Comparison of ENCODE assay signal across 14 cellular contexts in genomic region chr13:51687928-51688714, GRCh38.
DNase-seq lines count a peak whose midpoint lies in the region; ATAC-seq lines count a peak whose summit lies in the region.
"Had no signal": no experiment of that assay in that cellular context is flagged by ENCODE, and none has a peak within 500 bp of the region (broad histone marks: within the 10 kb centered on the region; RNA-seq: fewer than 3 reads in every experiment).

No MANE protein-coding gene starts in this region.

- H3K4me3 Mint-ChIP-seq in stimulated activated naive CD8-positive, alpha-beta T cell treated with anti-CD3 and anti-CD28 coated beads, Interleukin-15, amount 100 ng/mL, for 72 hours = no peak overlapping the region
- H3K4me3 Mint-ChIP-seq: IgD-negative memory B cell had no signal

- DNase-seq in stimulated activated naive CD8-positive, alpha-beta T cell treated with anti-CD3 and anti-CD28 coated beads, Interleukin-15, Interleukin-2, amounts not matched to agents 100 U/mL and 50 U/mL, for 24 hours = no peak
- DNase-seq in stimulated activated naive CD8-positive, alpha-beta T cell treated with anti-CD3 and anti-CD28 coated beads, Interleukin-15, amount 100 ng/mL, for 72 hours = no peak
- peak; percentile 5 for DNase-seq in SW480 (ENCODE audit: low spot score)
- peak; percentile 69 for DNase-seq in left kidney (ENCODE audit: low read depth, low spot score)
- DNase-seq in CD1c-positive myeloid dendritic cell (ENCODE audit: extremely low spot score) = no peak
- no peak for DNase-seq in activated CD4-positive, CD25-positive, alpha-beta regulatory T cell (lab: John Stamatoyannopoulos, UW)
- DNase-seq: activated effector memory CD4-positive, alpha-beta T cell treated with Interleukin-2 at 50 U/mL for 16 hours; NCI-H1092; NCI-H2227 treated with DMSO at 0.1 percent for 48 hours; stimulated activated CD4-positive, alpha-beta T cell treated with anti-CD3 and anti-CD28 coated beads, Interleukin-12 subunit alpha, Interleukin-12 subunit beta, amount 100 ng/mL, for 4 hours; WERI-Rb-1 had no signal

- H3K9me3 Mint-ChIP-seq in stimulated activated naive CD8-positive, alpha-beta T cell treated with anti-CD3 and anti-CD28 coated beads, Interleukin-15, amount 100 ng/mL, for 72 hours = no peaks in the 10 kb centered on the region
- H3K9me3 Mint-ChIP-seq: IgD-negative memory B cell had no signal

- H3K4me1 Mint-ChIP-seq in stimulated activated naive CD8-positive, alpha-beta T cell treated with anti-CD3 and anti-CD28 coated beads, Interleukin-15, amount 100 ng/mL, for 72 hours = peaks cover 23% of the 10 kb centered on the region

- no peaks in the 10 kb centered on the region for H3K27me3 Mint-ChIP-seq in stimulated activated naive CD8-positive, alpha-beta T cell treated with anti-CD3 and anti-CD28 coated beads, Interleukin-15, amount 100 ng/mL, for 72 hours
- H3K27me3 Mint-ChIP-seq: IgD-negative memory B cell had no signal

- H3K27ac Mint-ChIP-seq in stimulated activated naive CD8-positive, alpha-beta T cell treated with anti-CD3 and anti-CD28 coated beads, Interleukin-15, amount 100 ng/mL, for 72 hours = peak overlapping the region in 1 of 2 donors; percentile 13
- H3K27ac Mint-ChIP-seq: IgD-negative memory B cell had no signal

- ATAC-seq in stimulated activated naive CD8-positive, alpha-beta T cell treated with anti-CD3 and anti-CD28 coated beads, Interleukin-15, Interleukin-2, amounts not matched to agents 100 U/mL and 50 U/mL, for 24 hours = peak; percentile 52
- ATAC-seq in stimulated activated naive CD8-positive, alpha-beta T cell treated with anti-CD3 and anti-CD28 coated beads, Interleukin-15, amount 100 ng/mL, for 72 hours = no peak
- ATAC-seq in GM18870 (IDR thresholded peaks at IDR 0.05; ENCODE audit: unreplicated experiment) = no peak
- ATAC-seq in HG02763 (IDR thresholded peaks at IDR 0.05; ENCODE audit: unreplicated experiment) = no peak

Comparison
In these comparisons a context has a peak if more than half of its experiments do, and no peak if none do; other contexts are left out.
1. DNase-seq: peak in SW480 (single experiment) and left kidney (single experiment); none in stimulated activated naive CD8-positive, alpha-beta T cell treated with anti-CD3 and anti-CD28 coated beads, Interleukin-15, Interleukin-2, amounts not matched to agents 100 U/mL and 50 U/mL, for 24 hours (single experiment), stimulated activated naive CD8-positive, alpha-beta T cell treated with anti-CD3 and anti-CD28 coated beads, Interleukin-15, amount 100 ng/mL, for 72 hours (0 of 2), CD1c-positive myeloid dendritic cell (single experiment) and activated CD4-positive, CD25-positive, alpha-beta regulatory T cell (0 of 4).